In the genomic region with DNA sequence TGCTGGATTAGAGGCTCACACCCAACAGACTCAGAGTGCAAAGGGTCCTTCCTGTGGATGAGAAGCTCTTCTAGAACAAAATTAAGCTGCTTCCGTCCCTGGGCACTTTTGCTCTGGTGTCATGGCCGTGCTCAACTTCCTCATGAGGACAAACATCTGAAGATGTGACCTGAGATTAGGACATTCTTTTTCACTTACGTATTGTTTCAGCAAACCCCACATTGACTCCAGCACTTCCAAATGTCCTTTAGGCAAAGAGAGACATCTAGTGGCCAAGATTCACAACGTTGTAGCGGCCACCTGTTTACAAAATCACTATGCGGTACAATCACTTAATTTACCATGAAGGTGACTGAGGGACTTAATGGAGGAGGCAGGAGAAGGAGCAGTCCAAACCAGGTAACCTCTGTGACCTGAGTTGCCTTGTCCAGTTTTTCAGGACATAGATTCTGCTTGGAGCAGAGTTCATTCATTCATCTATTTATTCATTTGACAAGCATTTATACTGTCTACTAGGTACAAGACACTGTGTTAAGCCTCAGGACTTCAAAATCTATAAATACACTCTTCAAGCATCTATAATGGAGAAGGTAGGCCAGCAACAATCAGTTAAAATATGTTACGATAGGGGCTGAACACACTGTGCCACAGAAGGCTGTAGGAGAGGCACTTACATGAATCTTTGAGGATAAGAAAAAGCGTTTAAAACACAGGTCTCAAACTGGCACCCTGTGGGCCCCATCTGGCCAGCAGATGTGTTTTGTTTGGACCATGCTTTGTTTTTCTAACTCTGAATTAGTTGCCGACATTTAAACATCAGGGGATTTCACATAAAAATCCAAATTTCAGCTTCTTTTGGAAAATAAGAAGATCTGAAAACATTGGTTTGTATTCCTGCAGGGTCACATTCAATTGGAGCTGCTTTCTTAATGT, we compare ENCODE assay signal across 1 cellular context.
TF ChIP-seq lines count a peak whose summit lies in the region.

No MANE protein-coding gene starts in this region.

TF ChIP-seq in HepG2, 621 proteins besides CTCF, POLR2A, EP300 and RAD21 (continued from another document and continues in another):
- TF ChIP-seq, protein P1, sequence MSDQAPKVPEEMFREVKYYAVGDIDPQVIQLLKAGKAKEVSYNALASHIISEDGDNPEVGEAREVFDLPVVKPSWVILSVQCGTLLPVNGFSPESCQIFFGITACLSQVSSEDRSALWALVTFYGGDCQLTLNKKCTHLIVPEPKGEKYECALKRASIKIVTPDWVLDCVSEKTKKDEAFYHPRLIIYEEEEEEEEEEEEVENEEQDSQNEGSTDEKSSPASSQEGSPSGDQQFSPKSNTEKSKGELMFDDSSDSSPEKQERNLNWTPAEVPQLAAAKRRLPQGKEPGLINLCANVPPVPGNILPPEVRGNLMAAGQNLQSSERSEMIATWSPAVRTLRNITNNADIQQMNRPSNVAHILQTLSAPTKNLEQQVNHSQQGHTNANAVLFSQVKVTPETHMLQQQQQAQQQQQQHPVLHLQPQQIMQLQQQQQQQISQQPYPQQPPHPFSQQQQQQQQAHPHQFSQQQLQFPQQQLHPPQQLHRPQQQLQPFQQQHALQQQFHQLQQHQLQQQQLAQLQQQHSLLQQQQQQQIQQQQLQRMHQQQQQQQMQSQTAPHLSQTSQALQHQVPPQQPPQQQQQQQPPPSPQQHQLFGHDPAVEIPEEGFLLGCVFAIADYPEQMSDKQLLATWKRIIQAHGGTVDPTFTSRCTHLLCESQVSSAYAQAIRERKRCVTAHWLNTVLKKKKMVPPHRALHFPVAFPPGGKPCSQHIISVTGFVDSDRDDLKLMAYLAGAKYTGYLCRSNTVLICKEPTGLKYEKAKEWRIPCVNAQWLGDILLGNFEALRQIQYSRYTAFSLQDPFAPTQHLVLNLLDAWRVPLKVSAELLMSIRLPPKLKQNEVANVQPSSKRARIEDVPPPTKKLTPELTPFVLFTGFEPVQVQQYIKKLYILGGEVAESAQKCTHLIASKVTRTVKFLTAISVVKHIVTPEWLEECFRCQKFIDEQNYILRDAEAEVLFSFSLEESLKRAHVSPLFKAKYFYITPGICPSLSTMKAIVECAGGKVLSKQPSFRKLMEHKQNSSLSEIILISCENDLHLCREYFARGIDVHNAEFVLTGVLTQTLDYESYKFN (CRISPR knock-in tag; conservative IDR thresholded peaks at IDR 0.05) = peak; percentile 56; the same call in 1 of the 2 replicates
- peak; percentile 24; the same call in 1 of the 2 replicates for TF ChIP-seq RXRA (CRISPR knock-in tag; IDR thresholded peaks at IDR 0.05)
- TF ChIP-seq ZNF335 (CRISPR knock-in tag; IDR thresholded peaks at IDR 0.05) = 0 out of 2 replicates have a peak, but pooled peaks have one; percentile 66
- no peak for TF ChIP-seq MED8 (CRISPR knock-in tag; IDR thresholded peaks at IDR 0.05; ENCODE audit: insufficient replicate concordance)
- TF ChIP-seq NR2F6 (IDR thresholded peaks at IDR 0.05) = peak; percentile 74
- TF ChIP-seq NR2F6 (CRISPR knock-in tag; IDR thresholded peaks at IDR 0.05) = peak; percentile 68; the same call in 1 of the 2 replicates
- TF ChIP-seq, protein P2, sequence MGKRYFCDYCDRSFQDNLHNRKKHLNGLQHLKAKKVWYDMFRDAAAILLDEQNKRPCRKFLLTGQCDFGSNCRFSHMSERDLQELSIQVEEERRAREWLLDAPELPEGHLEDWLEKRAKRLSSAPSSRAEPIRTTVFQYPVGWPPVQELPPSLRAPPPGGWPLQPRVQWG (CRISPR knock-in tag; IDR thresholded peaks at IDR 0.05; ENCODE audit: borderline replicate concordance, low read depth) = no peak
- TF ChIP-seq, protein P3, sequence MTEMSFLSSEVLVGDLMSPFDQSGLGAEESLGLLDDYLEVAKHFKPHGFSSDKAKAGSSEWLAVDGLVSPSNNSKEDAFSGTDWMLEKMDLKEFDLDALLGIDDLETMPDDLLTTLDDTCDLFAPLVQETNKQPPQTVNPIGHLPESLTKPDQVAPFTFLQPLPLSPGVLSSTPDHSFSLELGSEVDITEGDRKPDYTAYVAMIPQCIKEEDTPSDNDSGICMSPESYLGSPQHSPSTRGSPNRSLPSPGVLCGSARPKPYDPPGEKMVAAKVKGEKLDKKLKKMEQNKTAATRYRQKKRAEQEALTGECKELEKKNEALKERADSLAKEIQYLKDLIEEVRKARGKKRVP (CRISPR knock-in tag; IDR thresholded peaks at IDR 0.05) = 0 out of 4 replicates have a peak, but pooled peaks of 1 of the 2 experiments have one; percentile 28
- TF ChIP-seq SAP130 (CRISPR knock-in tag; IDR thresholded peaks at IDR 0.05; ENCODE audit: low read depth) = peak; percentile 59
- TF ChIP-seq SOX6 (IDR thresholded peaks at IDR 0.05) = no peak
- peak; percentile 81 for TF ChIP-seq SOX6 (CRISPR knock-in tag; IDR thresholded peaks at IDR 0.05)
- peak; percentile 34; the same call in 1 of the 2 replicates for TF ChIP-seq HNF4A (CRISPR knock-in tag; IDR thresholded peaks at IDR 0.05)
- TF ChIP-seq JUN (CRISPR knock-in tag; IDR thresholded peaks at IDR 0.05) = peak; percentile 99
- no peak for TF ChIP-seq ZSCAN20 (CRISPR knock-in tag; IDR thresholded peaks at IDR 0.05; ENCODE audit: borderline replicate concordance)
- peak; percentile 90 for TF ChIP-seq FOXA3 (CRISPR knock-in tag; IDR thresholded peaks at IDR 0.05)
- TF ChIP-seq, protein P4, sequence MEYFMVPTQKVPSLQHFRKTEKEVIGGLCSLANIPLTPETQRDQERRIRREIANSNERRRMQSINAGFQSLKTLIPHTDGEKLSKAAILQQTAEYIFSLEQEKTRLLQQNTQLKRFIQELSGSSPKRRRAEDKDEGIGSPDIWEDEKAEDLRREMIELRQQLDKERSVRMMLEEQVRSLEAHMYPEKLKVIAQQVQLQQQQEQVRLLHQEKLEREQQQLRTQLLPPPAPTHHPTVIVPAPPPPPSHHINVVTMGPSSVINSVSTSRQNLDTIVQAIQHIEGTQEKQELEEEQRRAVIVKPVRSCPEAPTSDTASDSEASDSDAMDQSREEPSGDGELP (IDR thresholded peaks at IDR 0.05; ENCODE audit: borderline replicate concordance, low read depth) = peak; percentile 80; the same call in 1 of the 2 replicates
- TF ChIP-seq KDM2A (CRISPR knock-in tag; IDR thresholded peaks at IDR 0.05; ENCODE audit: borderline replicate concordance, low read depth) = no peak
- TF ChIP-seq ZNF850 (CRISPR knock-in tag; conservative IDR thresholded peaks at IDR 0.05) = no peak
- TF ChIP-seq, protein P5, sequence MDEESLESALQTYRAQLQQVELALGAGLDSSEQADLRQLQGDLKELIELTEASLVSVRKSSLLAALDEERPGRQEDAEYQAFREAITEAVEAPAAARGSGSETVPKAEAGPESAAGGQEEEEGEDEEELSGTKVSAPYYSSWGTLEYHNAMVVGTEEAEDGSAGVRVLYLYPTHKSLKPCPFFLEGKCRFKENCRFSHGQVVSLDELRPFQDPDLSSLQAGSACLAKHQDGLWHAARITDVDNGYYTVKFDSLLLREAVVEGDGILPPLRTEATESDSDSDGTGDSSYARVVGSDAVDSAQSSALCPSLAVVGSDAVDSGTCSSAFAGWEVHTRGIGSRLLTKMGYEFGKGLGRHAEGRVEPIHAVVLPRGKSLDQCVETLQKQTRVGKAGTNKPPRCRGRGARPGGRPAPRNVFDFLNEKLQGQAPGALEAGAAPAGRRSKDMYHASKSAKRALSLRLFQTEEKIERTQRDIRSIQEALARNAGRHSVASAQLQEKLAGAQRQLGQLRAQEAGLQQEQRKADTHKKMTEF (CRISPR knock-in tag; IDR thresholded peaks at IDR 0.05) = peak; percentile 73
- TF ChIP-seq HDAC6 (IDR thresholded peaks at IDR 0.05; ENCODE audit: low read depth, low read length) = no peak
- no peak for TF ChIP-seq MTF2 (CRISPR knock-in tag; IDR thresholded peaks at IDR 0.05; ENCODE audit: borderline replicate concordance)
- peak; percentile 71 for TF ChIP-seq ISL2 (CRISPR knock-in tag; IDR thresholded peaks at IDR 0.05)
- TF ChIP-seq RXRB (CRISPR knock-in tag; IDR thresholded peaks at IDR 0.05; ENCODE audit: borderline replicate concordance) = peak; percentile 73; the same call in 1 of the 2 replicates
- TF ChIP-seq ZNF670 (CRISPR knock-in tag; IDR thresholded peaks at IDR 0.05; ENCODE audit: borderline replicate concordance) = 0 out of 2 replicates have a peak, but pooled peaks have one; percentile 22
- peak; percentile 74; the same call in 1 of the 2 replicates for TF ChIP-seq ETV5 (CRISPR knock-in tag; IDR thresholded peaks at IDR 0.05; ENCODE audit: borderline replicate concordance)
- TF ChIP-seq GABPA (IDR thresholded peaks at IDR 0.05; ENCODE audit: low read depth, low read length) = no peak
- TF ChIP-seq GABPA (CRISPR knock-in tag; IDR thresholded peaks at IDR 0.05; ENCODE audit: low read depth) = peak; percentile 50; the same call in 1 of the 2 replicates
- 0 out of 2 replicates have a peak, but pooled peaks have one; percentile 61 for TF ChIP-seq SMAD9 (CRISPR knock-in tag; IDR thresholded peaks at IDR 0.05)
- TF ChIP-seq CBX1 (IDR thresholded peaks at IDR 0.05; ENCODE audit: low read depth) = peak; percentile 32
- peak; percentile 95 for TF ChIP-seq TEAD3 (CRISPR knock-in tag; optimal IDR thresholded peaks at IDR 0.05; ENCODE audit: borderline replicate concordance)
- TF ChIP-seq NFIC (IDR thresholded peaks at IDR 0.05; ENCODE audit: low read length) = peak; percentile 43; the same call in 1 of the 2 replicates
- peak; percentile 47; the same call in 1 of the 2 replicates for TF ChIP-seq ZFP1 (CRISPR knock-in tag; IDR thresholded peaks at IDR 0.05)
- no peak for TF ChIP-seq TEAD2 (CRISPR knock-in tag; IDR thresholded peaks at IDR 0.05)
- TF ChIP-seq, protein P6, sequence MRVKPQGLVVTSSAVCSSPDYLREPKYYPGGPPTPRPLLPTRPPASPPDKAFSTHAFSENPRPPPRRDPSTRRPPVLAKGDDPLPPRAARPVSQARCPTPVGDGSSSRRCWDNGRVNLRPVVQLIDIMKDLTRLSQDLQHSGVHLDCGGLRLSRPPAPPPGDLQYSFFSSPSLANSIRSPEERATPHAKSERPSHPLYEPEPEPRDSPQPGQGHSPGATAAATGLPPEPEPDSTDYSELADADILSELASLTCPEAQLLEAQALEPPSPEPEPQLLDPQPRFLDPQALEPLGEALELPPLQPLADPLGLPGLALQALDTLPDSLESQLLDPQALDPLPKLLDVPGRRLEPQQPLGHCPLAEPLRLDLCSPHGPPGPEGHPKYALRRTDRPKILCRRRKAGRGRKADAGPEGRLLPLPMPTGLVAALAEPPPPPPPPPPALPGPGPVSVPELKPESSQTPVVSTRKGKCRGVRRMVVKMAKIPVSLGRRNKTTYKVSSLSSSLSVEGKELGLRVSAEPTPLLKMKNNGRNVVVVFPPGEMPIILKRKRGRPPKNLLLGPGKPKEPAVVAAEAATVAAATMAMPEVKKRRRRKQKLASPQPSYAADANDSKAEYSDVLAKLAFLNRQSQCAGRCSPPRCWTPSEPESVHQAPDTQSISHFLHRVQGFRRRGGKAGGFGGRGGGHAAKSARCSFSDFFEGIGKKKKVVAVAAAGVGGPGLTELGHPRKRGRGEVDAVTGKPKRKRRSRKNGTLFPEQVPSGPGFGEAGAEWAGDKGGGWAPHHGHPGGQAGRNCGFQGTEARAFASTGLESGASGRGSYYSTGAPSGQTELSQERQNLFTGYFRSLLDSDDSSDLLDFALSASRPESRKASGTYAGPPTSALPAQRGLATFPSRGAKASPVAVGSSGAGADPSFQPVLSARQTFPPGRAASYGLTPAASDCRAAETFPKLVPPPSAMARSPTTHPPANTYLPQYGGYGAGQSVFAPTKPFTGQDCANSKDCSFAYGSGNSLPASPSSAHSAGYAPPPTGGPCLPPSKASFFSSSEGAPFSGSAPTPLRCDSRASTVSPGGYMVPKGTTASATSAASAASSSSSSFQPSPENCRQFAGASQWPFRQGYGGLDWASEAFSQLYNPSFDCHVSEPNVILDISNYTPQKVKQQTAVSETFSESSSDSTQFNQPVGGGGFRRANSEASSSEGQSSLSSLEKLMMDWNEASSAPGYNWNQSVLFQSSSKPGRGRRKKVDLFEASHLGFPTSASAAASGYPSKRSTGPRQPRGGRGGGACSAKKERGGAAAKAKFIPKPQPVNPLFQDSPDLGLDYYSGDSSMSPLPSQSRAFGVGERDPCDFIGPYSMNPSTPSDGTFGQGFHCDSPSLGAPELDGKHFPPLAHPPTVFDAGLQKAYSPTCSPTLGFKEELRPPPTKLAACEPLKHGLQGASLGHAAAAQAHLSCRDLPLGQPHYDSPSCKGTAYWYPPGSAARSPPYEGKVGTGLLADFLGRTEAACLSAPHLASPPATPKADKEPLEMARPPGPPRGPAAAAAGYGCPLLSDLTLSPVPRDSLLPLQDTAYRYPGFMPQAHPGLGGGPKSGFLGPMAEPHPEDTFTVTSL (CRISPR knock-in tag; IDR thresholded peaks at IDR 0.05; ENCODE audit: borderline replicate concordance) = peak; percentile 69; the same call in 1 of the 2 replicates
- TF ChIP-seq, protein P7, sequence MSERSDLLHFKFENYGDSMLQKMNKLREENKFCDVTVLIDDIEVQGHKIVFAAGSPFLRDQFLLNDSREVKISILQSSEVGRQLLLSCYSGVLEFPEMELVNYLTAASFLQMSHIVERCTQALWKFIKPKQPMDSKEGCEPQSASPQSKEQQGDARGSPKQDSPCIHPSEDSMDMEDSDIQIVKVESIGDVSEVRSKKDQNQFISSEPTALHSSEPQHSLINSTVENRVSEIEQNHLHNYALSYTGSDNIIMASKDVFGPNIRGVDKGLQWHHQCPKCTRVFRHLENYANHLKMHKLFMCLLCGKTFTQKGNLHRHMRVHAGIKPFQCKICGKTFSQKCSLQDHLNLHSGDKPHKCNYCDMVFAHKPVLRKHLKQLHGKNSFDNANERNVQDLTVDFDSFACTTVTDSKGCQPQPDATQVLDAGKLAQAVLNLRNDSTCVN (CRISPR knock-in tag; IDR thresholded peaks at IDR 0.05; ENCODE audit: borderline replicate concordance) = peak; percentile 89
- TF ChIP-seq PTBP1 (IDR thresholded peaks at IDR 0.05; ENCODE audit: low read depth, low read length, poor library complexity, severe bottlenecking) = no peak
- peak; percentile 98 for TF ChIP-seq HOMEZ (CRISPR knock-in tag; IDR thresholded peaks at IDR 0.05; ENCODE audit: low read depth)
- no peak for TF ChIP-seq NAIF1 (CRISPR knock-in tag; IDR thresholded peaks at IDR 0.05; ENCODE audit: borderline replicate concordance)
- TF ChIP-seq, protein P8, sequence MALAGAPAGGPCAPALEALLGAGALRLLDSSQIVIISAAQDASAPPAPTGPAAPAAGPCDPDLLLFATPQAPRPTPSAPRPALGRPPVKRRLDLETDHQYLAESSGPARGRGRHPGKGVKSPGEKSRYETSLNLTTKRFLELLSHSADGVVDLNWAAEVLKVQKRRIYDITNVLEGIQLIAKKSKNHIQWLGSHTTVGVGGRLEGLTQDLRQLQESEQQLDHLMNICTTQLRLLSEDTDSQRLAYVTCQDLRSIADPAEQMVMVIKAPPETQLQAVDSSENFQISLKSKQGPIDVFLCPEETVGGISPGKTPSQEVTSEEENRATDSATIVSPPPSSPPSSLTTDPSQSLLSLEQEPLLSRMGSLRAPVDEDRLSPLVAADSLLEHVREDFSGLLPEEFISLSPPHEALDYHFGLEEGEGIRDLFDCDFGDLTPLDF (CRISPR knock-in tag; IDR thresholded peaks at IDR 0.05) = no peak
